Comparison of ENCODE assay signal across 34 cellular contexts in the genomic region with DNA sequence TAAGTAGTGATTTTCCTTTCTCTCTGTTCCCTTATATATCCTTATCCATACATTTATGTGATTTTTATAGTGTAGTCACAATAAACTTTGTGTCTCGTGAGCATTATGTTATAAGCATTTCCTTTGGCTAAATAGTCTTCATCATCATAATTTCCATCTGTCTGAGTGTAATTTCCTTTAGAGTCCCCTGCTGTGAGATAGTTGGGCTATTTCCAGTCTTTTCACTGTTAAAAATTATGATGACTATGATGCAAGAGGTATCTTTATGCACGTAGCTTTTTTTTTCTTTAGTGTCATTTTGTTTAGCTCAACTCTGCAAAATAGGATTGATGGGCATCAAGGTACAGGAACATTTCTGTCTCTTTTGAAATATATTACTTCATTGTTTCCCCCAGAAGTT. TPM values are rescaled to one million over a fixed set of nuclear protein-coding genes. Genes with fewer than 3 reads are reported as not detected.
DNase-seq lines count a peak whose midpoint lies in the region; ATAC-seq and TF ChIP-seq lines count a peak whose summit lies in the region.
"Had no signal": no experiment of that assay in that cellular context is flagged by ENCODE, and none has a peak within 500 bp of the region (broad histone marks: within the 10 kb centered on the region; RNA-seq: fewer than 3 reads in every experiment).

No MANE protein-coding gene starts in this region.

- TF ChIP-seq CTCF in 22Rv1 (IDR thresholded peaks at IDR 0.05) = no peak
- TF ChIP-seq CTCF in HEK293 (tag by site-specific recombination; IDR thresholded peaks at IDR 0.05) = no peak
- TF ChIP-seq CTCF in testis (IDR thresholded peaks at IDR 0.05) = no peak

- no peak overlapping the region for H3K4me3 ChIP-seq in HEK293 (ENCODE audit: low read depth, low read length)
- no peak overlapping the region for H3K4me3 ChIP-seq in SK-N-MC
- no peak overlapping the region for H3K4me3 ChIP-seq in testis
- H3K4me3 ChIP-seq: GM12878, heart left ventricle, lower lobe of right lung, PC-9, prostate gland, right lobe of liver, spleen, vagina had no signal

- DNase-seq in SK-N-MC (ENCODE audit: low read depth, low spot score) (peak; percentile 93), dermis blood vessel endothelial cell (peak; percentile 67), testis (no peak), NCI-H1092 (lab: John Stamatoyannopoulos, UW) (no peak), Right ventricle myocardium superior (no peak)
- DNase-seq: activated CD4-positive, alpha-beta T cell treated with anti-CD3 and anti-CD28 coated beads, Interleukin-2, amount 50 U/mL, for 48 hours; activated T-cell treated with anti-CD3 and anti-CD28 coated beads, Interleukin-2, amount 50 U/mL, for 72 hours; AML-193; brain microvascular endothelial cell; Calu3; CD4-positive, CD25-positive, alpha-beta regulatory T cell; DND-41; foreskin melanocyte; H9; heart left ventricle; kidney; lower lobe of right lung; MV-4-11; naive thymus-derived CD4-positive, alpha-beta T cell; NCI-H187; NK-92 treated with Interleukin-12 subunit alpha and Interleukin-12 subunit beta, amount 100 ng/mL, for 24 hours; PC-9; right lobe of liver; spleen; stimulated activated CD4-positive, alpha-beta T cell treated with anti-CD3 and anti-CD28 coated beads, Interleukin-2, amount 100 ng/mL, for 24 hours; stimulated activated CD8-positive, alpha-beta memory T cell treated with anti-CD3 and anti-CD28 coated beads, Interleukin-4, amount 100 ng/mL, for 48 hours had no signal

- CTCF ChIA-PET in HEK293 (lab: Yijun Ruan, JAX) = interaction anchor here (0.6 to 0.7 kb wide), 3 partner anchors 187 to 517 kb away, joined by 3 read pairs; no protein-coding TSS in a partner anchor

- H3K4me1 ChIP-seq in HEK293 (ENCODE audit: control insufficient read depth, insufficient read depth, low read length) = peaks cover 17% of the 10 kb centered on the region
- no peaks in the 10 kb centered on the region for H3K4me1 ChIP-seq in testis
- H3K4me1 ChIP-seq: lower lobe of right lung, prostate gland, vagina had no signal

- TF ChIP-seq POLR2A in testis (IDR thresholded peaks at IDR 0.05) = no peak

- H3K36me3 ChIP-seq in HEK293 (ENCODE audit: control insufficient read depth in 2 of 2, insufficient read depth in 1 of 2, low read length in 2 of 2) (no peaks in the 10 kb centered on the region), SK-N-MC (ENCODE audit: insufficient read depth, low read length) (no peaks in the 10 kb centered on the region), testis (ENCODE audit: low read depth, missing control alignments) (no peaks in the 10 kb centered on the region)
- H3K36me3 ChIP-seq: brain microvascular endothelial cell, heart left ventricle, lower lobe of right lung, prostate gland, right lobe of liver, spleen, vagina had no signal

- no peak for ATAC-seq in HG02981 (IDR thresholded peaks at IDR 0.05; ENCODE audit: unreplicated experiment)
- ATAC-seq in Right ventricle myocardium superior (ENCODE audit: poor library complexity) = no peak
- ATAC-seq: activated CD4-positive, CD25-positive, alpha-beta regulatory T cell treated with anti-CD3 and anti-CD28 coated beads, Interleukin-2, amount 50 U/mL, for 24 hours; activated T-cell treated with anti-CD3 and anti-CD28 coated beads, Interleukin-2, amount 50 U/mL, for 72 hours; GM12878; heart left ventricle; lower lobe of right lung; naive thymus-derived CD4-positive, alpha-beta T cell; right lobe of liver; SK-N-SH treated with all-trans-retinoic acid at 6 μM for 48 hours had no signal

- intact Hi-C loops in testis (cut with DNase I; ENCODE audit: low total_unique reads) (no loop called here), Right ventricle myocardium superior (cut with DNase I) (no loop called here)

- no peak overlapping the region for H3K9ac ChIP-seq in SK-N-MC (ENCODE audit: insufficient read length)

- POLR2A ChIA-PET in HEK293 (lab: Yijun Ruan, JAX) = no interaction called here

- 0 out of 2 replicates have a peak overlapping the region, but pooled peaks have one; percentile 62 for H3K27ac ChIP-seq in 22Rv1
- H3K27ac ChIP-seq in HEK293 (ENCODE audit: extremely low read depth, low read depth, low read length) = no peak overlapping the region
- no peak overlapping the region for H3K27ac ChIP-seq in SK-N-MC
- no peak overlapping the region for H3K27ac ChIP-seq in testis
- H3K27ac ChIP-seq: brain microvascular endothelial cell, heart left ventricle, lower lobe of right lung, PC-9, prostate gland, right lobe of liver, spleen, vagina had no signal

- WGBS in testis, 2 donors = 67 to 79% methylated on average over 2 of the region's 2 CpGs

- no peaks in the 10 kb centered on the region for H3K9me3 ChIP-seq in HEK293 (ENCODE audit: control insufficient read depth, insufficient read depth, low read depth, low read length)
- H3K9me3 ChIP-seq in SK-N-MC (ENCODE audit: low read depth, low read length) = no peaks in the 10 kb centered on the region
- H3K9me3 ChIP-seq in testis = no peaks in the 10 kb centered on the region
- H3K9me3 ChIP-seq: heart left ventricle, lower lobe of right lung, prostate gland, right lobe of liver, spleen, vagina had no signal

- no peaks in the 10 kb centered on the region for H3K27me3 ChIP-seq in testis
- H3K27me3 ChIP-seq: brain microvascular endothelial cell, heart left ventricle, right lobe of liver, spleen, vagina had no signal

TF ChIP-seq in HEK293, 187 proteins besides CTCF, POLR2A, EP300 and RAD21 (continues in another document):
- 0 out of 2 replicates have a peak, but pooled peaks have one; percentile 43 for TF ChIP-seq KLF8 (tag by site-specific recombination; IDR thresholded peaks at IDR 0.05)
- TF ChIP-seq ZNF174 (tag by site-specific recombination; IDR thresholded peaks at IDR 0.05) = no peak
- TF ChIP-seq ZNF350 (tag by site-specific recombination; IDR thresholded peaks at IDR 0.05) = no peak
- TF ChIP-seq ZNF394 (tag by site-specific recombination; IDR thresholded peaks at IDR 0.05; ENCODE audit: borderline replicate concordance) = peak; percentile 10; the same call in 1 of the 2 replicates
- TF ChIP-seq ZNF701 (tag by site-specific recombination; IDR thresholded peaks at IDR 0.05) = no peak
- no peak for TF ChIP-seq ZNF561 (tag by site-specific recombination; IDR thresholded peaks at IDR 0.05; ENCODE audit: borderline replicate concordance)
- 0 out of 2 replicates have a peak, but pooled peaks have one; percentile 13 for TF ChIP-seq IKZF3 (tag by site-specific recombination; IDR thresholded peaks at IDR 0.05)
- peak; percentile 62 for TF ChIP-seq FEZF1 (tag by site-specific recombination; IDR thresholded peaks at IDR 0.05)
- peak; percentile 22; the same call in 1 of the 2 replicates for TF ChIP-seq GLIS1 (tag by site-specific recombination; IDR thresholded peaks at IDR 0.05)
- TF ChIP-seq EGR2 (tag by site-specific recombination; IDR thresholded peaks at IDR 0.05; ENCODE audit: low read depth) = no peak
- TF ChIP-seq HOXD13 (CRISPR knock-in tag; IDR thresholded peaks at IDR 0.05; ENCODE audit: borderline replicate concordance) = no peak
- no peak for TF ChIP-seq ZNF776 (tag by site-specific recombination; IDR thresholded peaks at IDR 0.05; ENCODE audit: borderline replicate concordance)
- no peak for TF ChIP-seq ZNF777 (tag by site-specific recombination; IDR thresholded peaks at IDR 0.05; ENCODE audit: borderline replicate concordance)
- no peak for TF ChIP-seq ZNF114 (tag by site-specific recombination; IDR thresholded peaks at IDR 0.05)
- TF ChIP-seq ZBTB8A (tag by site-specific recombination; IDR thresholded peaks at IDR 0.05) = 0 out of 2 replicates have a peak, but pooled peaks have one; percentile 10
- no peak for TF ChIP-seq ZNF416 (tag by site-specific recombination; IDR thresholded peaks at IDR 0.05)
- TF ChIP-seq, protein P1, sequence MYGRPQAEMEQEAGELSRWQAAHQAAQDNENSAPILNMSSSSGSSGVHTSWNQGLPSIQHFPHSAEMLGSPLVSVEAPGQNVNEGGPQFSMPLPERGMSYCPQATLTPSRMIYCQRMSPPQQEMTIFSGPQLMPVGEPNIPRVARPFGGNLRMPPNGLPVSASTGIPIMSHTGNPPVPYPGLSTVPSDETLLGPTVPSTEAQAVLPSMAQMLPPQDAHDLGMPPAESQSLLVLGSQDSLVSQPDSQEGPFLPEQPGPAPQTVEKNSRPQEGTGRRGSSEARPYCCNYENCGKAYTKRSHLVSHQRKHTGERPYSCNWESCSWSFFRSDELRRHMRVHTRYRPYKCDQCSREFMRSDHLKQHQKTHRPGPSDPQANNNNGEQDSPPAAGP (tag by site-specific recombination; IDR thresholded peaks at IDR 0.05) = no peak
- TF ChIP-seq, protein P2, sequence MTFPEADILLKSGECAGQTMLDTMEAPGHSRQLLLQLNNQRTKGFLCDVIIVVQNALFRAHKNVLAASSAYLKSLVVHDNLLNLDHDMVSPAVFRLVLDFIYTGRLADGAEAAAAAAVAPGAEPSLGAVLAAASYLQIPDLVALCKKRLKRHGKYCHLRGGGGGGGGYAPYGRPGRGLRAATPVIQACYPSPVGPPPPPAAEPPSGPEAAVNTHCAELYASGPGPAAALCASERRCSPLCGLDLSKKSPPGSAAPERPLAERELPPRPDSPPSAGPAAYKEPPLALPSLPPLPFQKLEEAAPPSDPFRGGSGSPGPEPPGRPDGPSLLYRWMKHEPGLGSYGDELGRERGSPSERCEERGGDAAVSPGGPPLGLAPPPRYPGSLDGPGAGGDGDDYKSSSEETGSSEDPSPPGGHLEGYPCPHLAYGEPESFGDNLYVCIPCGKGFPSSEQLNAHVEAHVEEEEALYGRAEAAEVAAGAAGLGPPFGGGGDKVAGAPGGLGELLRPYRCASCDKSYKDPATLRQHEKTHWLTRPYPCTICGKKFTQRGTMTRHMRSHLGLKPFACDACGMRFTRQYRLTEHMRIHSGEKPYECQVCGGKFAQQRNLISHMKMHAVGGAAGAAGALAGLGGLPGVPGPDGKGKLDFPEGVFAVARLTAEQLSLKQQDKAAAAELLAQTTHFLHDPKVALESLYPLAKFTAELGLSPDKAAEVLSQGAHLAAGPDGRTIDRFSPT (tag by site-specific recombination; IDR thresholded peaks at IDR 0.05) = no peak

RNA-seq across cellular contexts. Expression of a gene that starts 26.9 kb away (rescaled TPM):
- total RNA-seq in dermis blood vessel endothelial cell = 0.68 and 0.79 TPM in 2 replicates
- under 1 TPM; 0.55 to 0.68 TPM for total RNA-seq in testis
- 8.0 TPM for polyA plus RNA-seq in testis (ENCODE audit: insufficient read depth, low read depth, low replicate concordance)
- total RNA-seq in Right ventricle myocardium superior = 0.27 TPM
- total RNA-seq: CD4-positive, CD25-positive, alpha-beta regulatory T cell had no signal
- polyA plus RNA-seq: CD4-positive, CD25-positive, alpha-beta regulatory T cell; naive thymus-derived CD4-positive, alpha-beta T cell had no signal

Comparison
In these comparisons a context has a peak if more than half of its experiments do, and no peak if none do; other contexts are left out.
1. DNase-seq: peak in SK-N-MC (single experiment) and dermis blood vessel endothelial cell (single experiment); none in testis (single experiment), NCI-H1092 (single experiment) and Right ventricle myocardium superior (single experiment).